Comparison of ENCODE assay signal across 25 cellular contexts in genomic region chr16:47613251-47613650, GRCh38.
DNase-seq lines count a peak whose midpoint lies in the region; ATAC-seq, FAIRE-seq and TF ChIP-seq lines count a peak whose summit lies in the region.
"Had no signal": no experiment of that assay in that cellular context is flagged by ENCODE, and none has a peak within 500 bp of the region (broad histone marks: within the 10 kb centered on the region; RNA-seq: fewer than 3 reads in every experiment).

No MANE protein-coding gene starts in this region.

- no peaks in the 10 kb centered on the region for H3K9me3 ChIP-seq in left ventricle myocardium inferior (replicated peaks)
- H3K9me3 ChIP-seq in H1 (ENCODE audit: insufficient read depth in 2 of 2, low read depth in 1 of 2, low read length in 1 of 2), result 0 out of 4 replicates have a peak, but pooled peaks cover 0 to 4% of the 10 kb centered on the region in 2 experiments
- H3K9me3 ChIP-seq: BE2C, HAP-1, SJSA1 had no signal

- H2BK20ac ChIP-seq in H1 (ENCODE audit: low read length), result no peak overlapping the region

- no peak for TF ChIP-seq RAD21 in H1 (IDR thresholded peaks at IDR 0.05 in 1 of 2, conservative IDR thresholded peaks at IDR 0.05 in 1 of 2; ENCODE audit: low read depth in 2 of 2, low read length in 2 of 2)

- no peak for TF ChIP-seq EP300 in H1 (IDR thresholded peaks at IDR 0.05; ENCODE audit: borderline replicate concordance in 1 of 2, low read depth in 2 of 2, low read length in 2 of 2)

- H3K56ac ChIP-seq in H1 (replicated peaks; ENCODE audit: insufficient read length, low read depth, low read length), result no peak overlapping the region

- H3K79me2 ChIP-seq in H1 (ENCODE audit: control insufficient read depth in 1 of 2, insufficient read depth in 2 of 2, low read length in 2 of 2), result no peaks in the 10 kb centered on the region

- H3K23ac ChIP-seq in H1 (ENCODE audit: insufficient read length), result no peak overlapping the region

- FAIRE-seq in H1 (lab: Jason Lieb, UNC), result no peak
- FAIRE-seq: D721Med, HepG2, K562 had no signal

- H3K4ac ChIP-seq in H1 (replicated peaks; ENCODE audit: insufficient read length, low read depth, low read length), result peak overlapping the region; percentile 60

- H2BK15ac ChIP-seq in H1 (ENCODE audit: low read length), result no peak overlapping the region

- WGBS in H1 (ENCODE audit: extremely low coverage in 1 of 2, insufficient coverage in 1 of 2, insufficient read length in 1 of 2, insufficient replicate concordance in 2 of 2, low coverage in 1 of 2, low lambda C conversion rate in 2 of 2, missing lambda C conversion rate in 1 of 2), 2 experiments, result 88% methylated on average over 1 of the region's 1 CpG; no CpG with 5 or more reads in 1 of the 2 experiments

- no peak overlapping the region for H3K27ac ChIP-seq in left ventricle myocardium inferior (replicated peaks)
- H3K27ac ChIP-seq in H1 (ENCODE audit: low read depth, low read length), result no peak overlapping the region
- H3K27ac ChIP-seq: HL-60, SJSA1 had no signal

- H3K4me1 ChIP-seq in left ventricle myocardium inferior (peaks cover 43% of the 10 kb centered on the region), H1 (replicated peaks in 1 of 4; ENCODE audit: control insufficient read depth in 3 of 4, insufficient read depth in 4 of 4, low read length in 3 of 4) (peaks cover 0 to 4% (median 1%) of the 10 kb centered on the region in 4 experiments; a peak in 4 of 7 replicates)
- H3K4me1 ChIP-seq: BE2C, HAP-1, SJSA1 had no signal

- H2AK5ac ChIP-seq in H1 (ENCODE audit: low read depth, low read length), result no peak overlapping the region

- no peak overlapping the region for H3K4me2 ChIP-seq in H1 (ENCODE audit: insufficient read depth in 1 of 2, low read depth in 2 of 2, low read length in 2 of 2)

- no peak overlapping the region for H3K4me3 ChIP-seq in left ventricle myocardium inferior
- no peak overlapping the region for H3K4me3 ChIP-seq in H1 (ENCODE audit: extremely low read depth in 1 of 4, insufficient read depth in 2 of 4, low read depth in 3 of 4, low read length in 4 of 4)
- no peak overlapping the region for H3K4me3 ChIP-seq in fibroblast of pulmonary artery (replicated peaks; ENCODE audit: low read depth, low read length)
- H3K4me3 ChIP-seq: HAP-1, K562, SJSA1 had no signal

- CTCF ChIA-PET in H1 (lab: Charles Lee; ENCODE audit: partially characterized antibody), result no interaction called here

- peaks cover 30% of the 10 kb centered on the region for H3K36me3 ChIP-seq in left ventricle myocardium inferior
- H3K36me3 ChIP-seq in H1 (ENCODE audit: control insufficient read depth in 2 of 4, insufficient read depth in 4 of 4, low read length in 3 of 4), result no peaks in the 10 kb centered on the region
- H3K36me3 ChIP-seq: BE2C had no signal

- no peak for TF ChIP-seq POLR2A in H1 (IDR thresholded peaks at IDR 0.05; ENCODE audit: control extremely low read depth in 1 of 2, low read depth in 2 of 2, low read length in 2 of 2)

- no peaks in the 10 kb centered on the region for H3K27me3 ChIP-seq in left ventricle myocardium inferior (ENCODE audit: low read depth)
- no peaks in the 10 kb centered on the region for H3K27me3 ChIP-seq in H1 (replicated peaks in 1 of 4; ENCODE audit: control insufficient read depth in 3 of 4, extremely low read depth in 1 of 4, insufficient read depth in 3 of 4, low read length in 3 of 4)
- H3K27me3 ChIP-seq: BE2C, SJSA1 had no signal

- H2BK120ac ChIP-seq in H1 (replicated peaks; ENCODE audit: low read depth, low read length), result no peak overlapping the region

- no peak overlapping the region for H2AFZ ChIP-seq in H1 (ENCODE audit: low read length)

- no peak overlapping the region for H4K8ac ChIP-seq in H1 (ENCODE audit: extremely low read depth, insufficient read depth, low read length)

- no peak overlapping the region for H3K9ac ChIP-seq in H1 (replicated peaks in 1 of 4; ENCODE audit: extremely low read depth in 1 of 4, low read depth in 3 of 4, low read length in 3 of 4)

- H3K18ac ChIP-seq in H1 (ENCODE audit: extremely low read depth, low read length), result no peak overlapping the region

- H2BK12ac ChIP-seq in H1 (ENCODE audit: low read depth, low read length), result no peak overlapping the region

- DNase-seq in Right ventricle myocardium superior (no peak), left ventricle myocardium inferior (no peak), H1 (ENCODE audit: low read depth in 1 of 2, low spot score in 2 of 2) (no peak), fibroblast of pulmonary artery (ENCODE audit: low read depth) (peak; percentile 13), renal cortical epithelial cell (ENCODE audit: low read depth) (peak; percentile 11), Ammon's horn (ENCODE audit: low spot score) (no peak), ureter (ENCODE audit: low spot score) (no peak), MV-4-11 (lab: John Stamatoyannopoulos, UW) (no peak)
- DNase-seq: BE2C; EL; NCI-H1092 treated with DMSO at 0.1 percent for 48 hours; NCI-H1436 treated with DMSO at 0.1 percent for 48 hours; NCI-H1930; NCI-H2171; NCI-H345; NCI-H524; NCI-H774; NK-92 treated with Interleukin-12 subunit alpha and Interleukin-12 subunit beta, amount 100 ng/mL, for 24 hours had no signal

- no peaks in the 10 kb centered on the region for H4K20me1 ChIP-seq in H1 (replicated peaks in 1 of 2; ENCODE audit: control insufficient read depth in 1 of 2, insufficient read depth in 2 of 2, low read length in 2 of 2)

- H3K14ac ChIP-seq in H1 (ENCODE audit: insufficient read length), result no peak overlapping the region

- H3K23me2 ChIP-seq in H1 (ENCODE audit: low read depth, low read length), result no peaks in the 10 kb centered on the region

- TF ChIP-seq CTCF in left ventricle myocardium inferior (IDR thresholded peaks at IDR 0.05; ENCODE audit: borderline replicate concordance) (no peak), H1 (IDR thresholded peaks at IDR 0.05; ENCODE audit: control extremely low read depth in 1 of 3, insufficient read depth in 1 of 3, low read depth in 1 of 3, low read length in 3 of 3) (no peak), fibroblast of pulmonary artery (IDR thresholded peaks at IDR 0.05; ENCODE audit: low read length, missing control alignments) (no peak)

- ATAC-seq in Right ventricle myocardium superior (ENCODE audit: poor library complexity), result peak; percentile 26
- ATAC-seq: K562, Panc1 had no signal

- no peak overlapping the region for H4K91ac ChIP-seq in H1 (replicated peaks; ENCODE audit: insufficient read length, low read length)

- no peak overlapping the region for H4K5ac ChIP-seq in H1 (ENCODE audit: insufficient read length, low read depth, low read length)

- no peak overlapping the region for H2BK5ac ChIP-seq in H1 (ENCODE audit: low read depth, low read length)

- POLR2A ChIA-PET in H1 (lab: Charles Lee; ENCODE audit: partially characterized antibody), result no interaction called here

- H3K79me1 ChIP-seq in H1 (ENCODE audit: low read depth, low read length), result no peaks in the 10 kb centered on the region

- intact Hi-C loops in Right ventricle myocardium superior (cut with DNase I) (no loop called here), left ventricle myocardium inferior (cut with micrococcal nuclease) (no loop called here)

TF ChIP-seq in H1, 55 proteins besides CTCF, POLR2A, EP300 and RAD21:
- no peak for TF ChIP-seq SAP30 (IDR thresholded peaks at IDR 0.05; ENCODE audit: insufficient read depth, insufficient replicate concordance, low read length)
- no peak for TF ChIP-seq CBX5 (IDR thresholded peaks at IDR 0.05; ENCODE audit: low read depth, low read length)
- TF ChIP-seq BRCA1 (IDR thresholded peaks at IDR 0.05; ENCODE audit: low read depth, low read length), result no peak
- no peak for TF ChIP-seq GTF2F1 (IDR thresholded peaks at IDR 0.05; ENCODE audit: borderline replicate concordance, low read depth, low read length)
- no peak for TF ChIP-seq YY1 (IDR thresholded peaks at IDR 0.05; ENCODE audit: low read depth, low read length)
- no peak for TF ChIP-seq HDAC2 (IDR thresholded peaks at IDR 0.05; ENCODE audit: borderline replicate concordance in 1 of 2, low read depth in 2 of 2, low read length in 2 of 2)
- TF ChIP-seq SP2 (IDR thresholded peaks at IDR 0.05; ENCODE audit: low read length), result no peak
- no peak for TF ChIP-seq MAFK (IDR thresholded peaks at IDR 0.05; ENCODE audit: low read depth, low read length)
- TF ChIP-seq SRF (IDR thresholded peaks at IDR 0.05; ENCODE audit: low read depth, low read length), result no peak
- TF ChIP-seq, protein P1, sequence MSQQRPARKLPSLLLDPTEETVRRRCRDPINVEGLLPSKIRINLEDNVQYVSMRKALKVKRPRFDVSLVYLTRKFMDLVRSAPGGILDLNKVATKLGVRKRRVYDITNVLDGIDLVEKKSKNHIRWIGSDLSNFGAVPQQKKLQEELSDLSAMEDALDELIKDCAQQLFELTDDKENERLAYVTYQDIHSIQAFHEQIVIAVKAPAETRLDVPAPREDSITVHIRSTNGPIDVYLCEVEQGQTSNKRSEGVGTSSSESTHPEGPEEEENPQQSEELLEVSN (IDR thresholded peaks at IDR 0.05), result no peak
- TF ChIP-seq PHF8 (conservative IDR thresholded peaks at IDR 0.05; ENCODE audit: low read depth, low read length), result no peak
- no peak for TF ChIP-seq SP1 (IDR thresholded peaks at IDR 0.05; ENCODE audit: low read depth, low read length)
- TF ChIP-seq RFX5 (IDR thresholded peaks at IDR 0.05; ENCODE audit: borderline replicate concordance, low read depth, low read length), result no peak
- no peak for TF ChIP-seq TEAD4 (IDR thresholded peaks at IDR 0.05; ENCODE audit: low read depth, low read length)
- TF ChIP-seq CHD1 (IDR thresholded peaks at IDR 0.05; ENCODE audit: low read depth, low read length), result no peak

Comparison
In these comparisons a context has a peak if more than half of its experiments do, and no peak if none do; other contexts are left out.
1. DNase-seq: peak in fibroblast of pulmonary artery (single experiment) and renal cortical epithelial cell (single experiment); none in Right ventricle myocardium superior (single experiment), left ventricle myocardium inferior (single experiment), H1 (0 of 2), Ammon's horn (single experiment), ureter (single experiment) and MV-4-11 (single experiment).